ENCODE assay signal across 10 cellular contexts in genomic region chr1:206560021-206560716, GRCh38. TPM values are rescaled to one million over a fixed set of nuclear protein-coding genes. Genes with fewer than 3 reads are reported as not detected.
DNase-seq lines count a peak whose midpoint lies in the region; ATAC-seq lines count a peak whose summit lies in the region.
"Had no signal": no experiment of that assay in that cellular context is flagged by ENCODE, and none has a peak within 500 bp of the region (broad histone marks: within the 10 kb centered on the region; RNA-seq: fewer than 3 reads in every experiment).

No MANE protein-coding gene starts in this region.

- no peak for ATAC-seq in HG02884 (IDR thresholded peaks at IDR 0.05; ENCODE audit: unreplicated experiment)
- ATAC-seq in HG02852 (IDR thresholded peaks at IDR 0.05; ENCODE audit: unreplicated experiment), result no peak

- H3K27ac Mint-ChIP-seq in activated naive CD8-positive, alpha-beta T cell treated with anti-CD3 and anti-CD28 coated beads for 36 hours, result peak overlapping the region; percentile 99

- H3K4me1 Mint-ChIP-seq in activated naive CD8-positive, alpha-beta T cell treated with anti-CD3 and anti-CD28 coated beads for 36 hours, result peaks cover 69% of the 10 kb centered on the region

- DNase-seq in stimulated activated CD4-positive, alpha-beta T cell treated with anti-CD3 and anti-CD28 coated beads, Interleukin-1b, Interleukin-23, amount 100 ng/mL, for 48 hours, result peak; percentile 55
- no peak for DNase-seq in stimulated activated CD4-positive, alpha-beta T cell treated with anti-CD3 and anti-CD28 coated beads, Interleukin-4, amount 100 ng/mL, for 24 hours
- no peak for DNase-seq in activated naive CD8-positive, alpha-beta T cell treated with anti-CD3 and anti-CD28 coated beads for 36 hours
- peak; percentile 26 for DNase-seq in myocyte (ENCODE audit: low read depth)
- no peak for DNase-seq in activated gamma-delta T cell (lab: John Stamatoyannopoulos, UW)
- DNase-seq in COR-L47 (lab: John Stamatoyannopoulos, UW), result no peak
- DNase-seq: midbrain, NCI-H748 treated with DMSO at 0.1 percent for 48 hours had no signal

- H3K9me3 Mint-ChIP-seq in activated naive CD8-positive, alpha-beta T cell treated with anti-CD3 and anti-CD28 coated beads for 36 hours, result no peaks in the 10 kb centered on the region

- H3K4me3 Mint-ChIP-seq in activated naive CD8-positive, alpha-beta T cell treated with anti-CD3 and anti-CD28 coated beads for 36 hours, result peak overlapping the region; percentile 97

- peaks cover 3% of the 10 kb centered on the region for H3K27me3 Mint-ChIP-seq in activated naive CD8-positive, alpha-beta T cell treated with anti-CD3 and anti-CD28 coated beads for 36 hours

- H3K36me3 Mint-ChIP-seq in activated naive CD8-positive, alpha-beta T cell treated with anti-CD3 and anti-CD28 coated beads for 36 hours, result peaks cover 79% of the 10 kb centered on the region

RNA-seq across cellular contexts. Expression of gene EIF2D, which starts 52.1 kb away (rescaled TPM):
- 100 to 1,000 TPM; 112 to 113 TPM for total RNA-seq in activated naive CD8-positive, alpha-beta T cell treated with anti-CD3 and anti-CD28 coated beads for 36 hours
- total RNA-seq in myocyte, result 36.7 and 42.7 TPM in 2 replicates
- 43.5 TPM for polyA plus RNA-seq in myocyte (2012)

RNA-seq across cellular contexts. Expression of gene RASSF5, which starts 52.8 kb away (rescaled TPM):
- 100 to 1,000 TPM; 223 to 226 TPM for total RNA-seq in activated naive CD8-positive, alpha-beta T cell treated with anti-CD3 and anti-CD28 coated beads for 36 hours
- 0.11 and 0.16 TPM in 2 replicates for total RNA-seq in myocyte
- polyA plus RNA-seq in myocyte (2012), result 0.37 TPM

Comparison
In these comparisons a context has a peak if more than half of its experiments do, and no peak if none do; other contexts are left out.
1. DNase-seq: peak in stimulated activated CD4-positive, alpha-beta T cell treated with anti-CD3 and anti-CD28 coated beads, Interleukin-1b, Interleukin-23, amount 100 ng/mL, for 48 hours (single experiment) and myocyte (single experiment); none in stimulated activated CD4-positive, alpha-beta T cell treated with anti-CD3 and anti-CD28 coated beads, Interleukin-4, amount 100 ng/mL, for 24 hours (single experiment), activated naive CD8-positive, alpha-beta T cell treated with anti-CD3 and anti-CD28 coated beads for 36 hours (single experiment), activated gamma-delta T cell (single experiment) and COR-L47 (single experiment).
2. RNA of gene RASSF5, which starts 52.8 kb away (total RNA-seq): 223 to 226 TPM in activated naive CD8-positive, alpha-beta T cell treated with anti-CD3 and anti-CD28 coated beads for 36 hours; 0.11 to 0.16 TPM in myocyte; every median in the first group is over 100 times any median in the second.